32 cellular contexts compared by ENCODE assay signal in the genomic region with DNA sequence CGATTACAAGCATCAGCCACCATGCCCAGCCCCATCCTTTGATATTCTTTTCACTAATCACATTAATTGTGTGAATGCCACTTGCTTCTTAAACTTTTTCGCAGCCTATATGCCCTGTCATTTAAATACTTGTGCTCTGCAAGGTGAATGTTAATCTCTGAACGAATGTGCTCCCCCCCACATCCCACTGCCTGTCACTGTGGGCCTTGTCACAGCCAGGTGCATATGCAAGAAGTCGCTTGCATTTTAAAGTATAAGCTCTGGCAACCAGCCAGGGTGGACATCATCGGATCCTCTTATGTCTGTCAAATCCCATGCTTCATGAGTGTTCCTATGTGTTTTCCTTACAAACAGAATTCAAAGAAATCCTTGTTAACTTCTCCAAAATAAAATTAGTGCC.
"Had no signal": no experiment of that assay in that cellular context is flagged by ENCODE, and none has a peak within 500 bp of the region (broad histone marks: within the 10 kb centered on the region; RNA-seq: fewer than 3 reads in every experiment).

No MANE protein-coding gene starts in this region.

- H3K4me3 ChIP-seq: adrenal gland, body of pancreas, breast epithelium had no signal

- FAIRE-seq: astrocyte, colon, TTC549 had no signal

- H3K27me3 ChIP-seq: adrenal gland, body of pancreas, brain microvascular endothelial cell, breast epithelium had no signal

- H3K27ac ChIP-seq: adrenal gland, body of pancreas, brain microvascular endothelial cell, breast epithelium, VCaP had no signal

- DNase-seq: activated B cell treated with CpG ODN at 0.5 μM for 24 hours; activated CD4-positive, alpha-beta memory T cell treated with anti-CD3 and anti-CD28 coated beads for 36 hours; activated CD4-positive, alpha-beta T cell treated with anti-CD3 and anti-CD28 coated beads for 4 hours; activated CD4-positive, alpha-beta T cell treated with anti-CD3 and anti-CD28 coated beads, Interleukin-2, amount 10 ng/mL, durations not matched to agents 24 days and 14 days; activated CD4-positive, alpha-beta T cell treated with anti-CD3 and anti-CD28 coated beads, Interleukin-2, amount 50 U/mL, for 1 hour; activated CD4-positive, alpha-beta T cell treated with anti-CD3 and anti-CD28 coated beads, Interleukin-2, amount 50 U/mL, for 4 hours; activated CD4-positive, CD25-positive, alpha-beta regulatory T cell treated with anti-CD3 and anti-CD28 coated beads, Interleukin-2, amount 50 U/mL, for 72 hours; activated CD8-positive, alpha-beta memory T cell treated with anti-CD3 and anti-CD28 coated beads, Interleukin-2, amount 50 U/mL, for 4 hours; activated CD8-positive, alpha-beta T cell treated with anti-CD3 and anti-CD28 coated beads for 36 hours; activated effector memory CD4-positive, alpha-beta T cell treated with anti-CD3 and anti-CD28 coated beads, Interleukin-2, amount 50 U/mL, for 16 hours; activated gamma-delta T cell treated with Interleukin-2 at 50 U/mL for 16 hours; activated naive CD4-positive, alpha-beta T cell; activated naive CD4-positive, alpha-beta T cell treated with anti-CD3 and anti-CD28 coated beads for 36 hours; activated naive CD4-positive, alpha-beta T cell treated with anti-CD3 and anti-CD28 coated beads, Interleukin-2, amount 50 U/mL, for 16 hours; activated naive CD8-positive, alpha-beta T cell treated with anti-CD3 and anti-CD28 coated beads for 36 hours; activated T-cell treated with anti-CD3 and anti-CD28 coated beads for 4 hours; activated T-cell treated with anti-CD3 and anti-CD28 coated beads, Interleukin-2, amount 50 U/mL, for 1 hour; activated T-cell treated with anti-CD3 and anti-CD28 coated beads, Interleukin-2, amount 50 U/mL, for 4 hours; activated T-cell treated with anti-CD3 and anti-CD28 coated beads, Interleukin-2, amount 50 U/mL, for 72 hours; adrenal gland; amniotic stem cell; aorta; body of pancreas; brain microvascular endothelial cell; central memory CD4-positive, alpha-beta T cell; T-helper 2 cell; T-helper 9 cell had no signal

- H3K4me1 ChIP-seq: adrenal gland, body of pancreas, breast epithelium had no signal

- H3K36me3 ChIP-seq: adrenal gland, brain microvascular endothelial cell, breast epithelium had no signal

- H3K9me3 ChIP-seq: adrenal gland, body of pancreas, breast epithelium had no signal
